8 cellular contexts compared by ENCODE assay signal in genomic region chr6:134174790-134175531, GRCh38.
DNase-seq lines count a peak whose midpoint lies in the region; ATAC-seq lines count a peak whose summit lies in the region.

No MANE protein-coding gene starts in this region.

- peak overlapping the region; percentile 100 for H3K4me3 ChIP-seq in CD4-positive, CD25-positive, alpha-beta regulatory T cell (ENCODE audit: low read depth, low read length)

- POLR2A ChIA-PET in activated CD8-positive, alpha-beta T cell treated with anti-CD3 and anti-CD28 coated beads, Interleukin-2, amount 10 ng/mL, durations not matched to agents 7 days and 5 days (lab: Charles Lee): interaction anchor here (1.5 to 1.6 kb wide), 2 partner anchors 464 to 466 kb away, joined by 5 read pairs; no protein-coding TSS in a partner anchor

- peaks cover 4% of the 10 kb centered on the region for H3K27me3 Mint-ChIP-seq in CD4-positive, CD25-positive, alpha-beta regulatory T cell
- no peaks in the 10 kb centered on the region for H3K27me3 Mint-ChIP-seq in activated CD8-positive, alpha-beta T cell treated with anti-CD3 and anti-CD28 coated beads, Interleukin-2, amount 10 ng/mL, durations not matched to agents 7 days and 5 days (ENCODE audit: low read depth)

- H3K36me3 ChIP-seq in CD4-positive, CD25-positive, alpha-beta regulatory T cell (ENCODE audit: control insufficient read depth, insufficient read depth, low read length): peaks cover 27% of the 10 kb centered on the region

- peaks cover 38% of the 10 kb centered on the region for H3K36me3 Mint-ChIP-seq in CD4-positive, CD25-positive, alpha-beta regulatory T cell
- H3K36me3 Mint-ChIP-seq in activated CD8-positive, alpha-beta T cell treated with anti-CD3 and anti-CD28 coated beads, Interleukin-2, amount 10 ng/mL, durations not matched to agents 7 days and 5 days (ENCODE audit: low read depth): peaks cover 44% of the 10 kb centered on the region

- H3K27ac Mint-ChIP-seq in CD4-positive, CD25-positive, alpha-beta regulatory T cell: peak overlapping the region; percentile 90 to 98 (median 95)
- H3K27ac Mint-ChIP-seq in activated CD8-positive, alpha-beta T cell treated with anti-CD3 and anti-CD28 coated beads, Interleukin-2, amount 10 ng/mL, durations not matched to agents 7 days and 5 days: peak overlapping the region; percentile 99

- H3K4me1 ChIP-seq in CD4-positive, CD25-positive, alpha-beta regulatory T cell (ENCODE audit: control insufficient read depth, insufficient read depth, low read length, poor library complexity, severe bottlenecking): peaks cover 63% of the 10 kb centered on the region

- CTCF ChIA-PET in activated CD8-positive, alpha-beta T cell treated with anti-CD3 and anti-CD28 coated beads, Interleukin-2, amount 10 ng/mL, durations not matched to agents 7 days and 5 days (lab: Charles Lee): interaction anchor here (0.8 to 1.6 kb wide), 14 partner anchors 10 to 765 kb away, joined by 3 to 36 read pairs (median 5); no protein-coding TSS in a partner anchor

- H3K4me1 Mint-ChIP-seq in CD4-positive, CD25-positive, alpha-beta regulatory T cell: peaks cover 6 to 76% (median 61%) of the 10 kb centered on the region in 4 donors
- H3K4me1 Mint-ChIP-seq in activated CD8-positive, alpha-beta T cell treated with anti-CD3 and anti-CD28 coated beads, Interleukin-2, amount 10 ng/mL, durations not matched to agents 7 days and 5 days (ENCODE audit: low read depth): peaks cover 70% of the 10 kb centered on the region

- peak overlapping the region; percentile 89 to 98 (median 98) for H3K4me3 Mint-ChIP-seq in CD4-positive, CD25-positive, alpha-beta regulatory T cell
- H3K4me3 Mint-ChIP-seq in activated CD8-positive, alpha-beta T cell treated with anti-CD3 and anti-CD28 coated beads, Interleukin-2, amount 10 ng/mL, durations not matched to agents 7 days and 5 days: peak overlapping the region; percentile 99

- H3K9me3 ChIP-seq in CD4-positive, CD25-positive, alpha-beta regulatory T cell (ENCODE audit: control insufficient read depth in 2 of 2, low read length in 2 of 2): no peaks in the 10 kb centered on the region

- no peaks in the 10 kb centered on the region for H3K27me3 ChIP-seq in CD4-positive, CD25-positive, alpha-beta regulatory T cell (ENCODE audit: control insufficient read depth, insufficient read depth, low read length)

- DNase-seq in CD4-positive, CD25-positive, alpha-beta regulatory T cell: peak; percentile 88 to 92 (median 91)
- DNase-seq in NCI-H774 (lab: John Stamatoyannopoulos, UW) (peak; percentile 95), ecto neural progenitor cell (ENCODE audit: low spot score) (peak; percentile 95), lung microvascular endothelial cell (ENCODE audit: low read depth in 2 of 2) (peak; percentile 93 to 96)
- DNase-seq in activated CD8-positive, alpha-beta T cell treated with anti-CD3 and anti-CD28 coated beads, Interleukin-2, amount 10 ng/mL, durations not matched to agents 7 days and 5 days: peak; percentile 92
- DNase-seq in stimulated activated CD4-positive, alpha-beta T cell treated with anti-CD3 and anti-CD28 coated beads, TNF-alpha, amount 100 ng/mL, for 4 hours (ENCODE audit: low read depth in 3 of 3): peak; percentile 91 to 96 (median 95)

- no peaks in the 10 kb centered on the region for H3K9me3 Mint-ChIP-seq in CD4-positive, CD25-positive, alpha-beta regulatory T cell
- H3K9me3 Mint-ChIP-seq in activated CD8-positive, alpha-beta T cell treated with anti-CD3 and anti-CD28 coated beads, Interleukin-2, amount 10 ng/mL, durations not matched to agents 7 days and 5 days (ENCODE audit: insufficient read depth): no peaks in the 10 kb centered on the region

- H3K27ac ChIP-seq in CD4-positive, CD25-positive, alpha-beta regulatory T cell (ENCODE audit: insufficient read depth, low read length, poor library complexity, severe bottlenecking): peak overlapping the region; percentile 82

- peak; percentile 78 to 80 for ATAC-seq in CD4-positive, CD25-positive, alpha-beta regulatory T cell (ENCODE audit: low read depth in 2 of 2)
- ATAC-seq in GM19397 (IDR thresholded peaks at IDR 0.05; ENCODE audit: unreplicated experiment): peak; percentile 81
- ATAC-seq in HG03558 (IDR thresholded peaks at IDR 0.05; ENCODE audit: extremely low read depth, unreplicated experiment): peak; percentile 64
- ATAC-seq in activated CD8-positive, alpha-beta T cell treated with anti-CD3 and anti-CD28 coated beads, Interleukin-2, amount 10 ng/mL, durations not matched to agents 7 days and 5 days: peak; percentile 77

Comparison
In these comparisons a context has a peak if more than half of its experiments do, and no peak if none do; other contexts are left out.
1. Peak in every context shown above with its lines: DNase-seq, ATAC-seq, H3K4me3 ChIP-seq and H3K27ac ChIP-seq.